17 cellular contexts compared by ENCODE assay signal in genomic region chr7:46558482-46559193, GRCh38.
DNase-seq lines count a peak whose midpoint lies in the region; ATAC-seq and TF ChIP-seq lines count a peak whose summit lies in the region.
"Had no signal": no experiment of that assay in that cellular context is flagged by ENCODE, and none has a peak within 500 bp of the region (broad histone marks: within the 10 kb centered on the region; RNA-seq: fewer than 3 reads in every experiment).

No MANE protein-coding gene starts in this region.

- H3K36me3 ChIP-seq in RWPE2 (ENCODE audit: low read depth) (no peaks in the 10 kb centered on the region), sigmoid colon (no peaks in the 10 kb centered on the region), thyroid gland (no peaks in the 10 kb centered on the region)

- TF ChIP-seq CTCF in RWPE2 (IDR thresholded peaks at IDR 0.05; ENCODE audit: poor library complexity, severe bottlenecking): no peak
- no peak for TF ChIP-seq CTCF in sigmoid colon (IDR thresholded peaks at IDR 0.05)
- TF ChIP-seq CTCF in GM10266 (IDR thresholded peaks at IDR 0.05; ENCODE audit: control insufficient read depth, insufficient read depth, low read depth, missing control alignments): no peak
- TF ChIP-seq CTCF in thyroid gland (IDR thresholded peaks at IDR 0.05): no peak

- H3K27me3 ChIP-seq in RWPE2 (ENCODE audit: insufficient read depth, poor library complexity, severe bottlenecking): no peaks in the 10 kb centered on the region
- no peaks in the 10 kb centered on the region for H3K27me3 ChIP-seq in sigmoid colon
- no peaks in the 10 kb centered on the region for H3K27me3 ChIP-seq in thyroid gland

- no peak overlapping the region for H3K4me3 ChIP-seq in RWPE2 (ENCODE audit: severe bottlenecking)
- no peak overlapping the region for H3K4me3 ChIP-seq in sigmoid colon
- no peak overlapping the region for H3K4me3 ChIP-seq in thyroid gland (replicated peaks in 1 of 3)
- H3K4me3 ChIP-seq: SK-N-MC had no signal

- WGBS in sigmoid colon, 2 donors: 81 to 83% methylated on average over 3 of the region's 3 CpGs
- WGBS in thyroid gland, 2 donors: 79 to 82% methylated on average over 3 of the region's 3 CpGs

- no peak overlapping the region for H3K27ac ChIP-seq in RWPE2 (ENCODE audit: poor library complexity, severe bottlenecking)
- peak overlapping the region; percentile 23 to 79 (median 79) for H3K27ac ChIP-seq in sigmoid colon
- no peak overlapping the region for H3K27ac ChIP-seq in thyroid gland
- H3K27ac ChIP-seq: HL-60, SK-N-MC had no signal

- TF ChIP-seq POLR2A in sigmoid colon (IDR thresholded peaks at IDR 0.05): no peak
- no peak for TF ChIP-seq POLR2A in thyroid gland (IDR thresholded peaks at IDR 0.05)

- no peak for TF ChIP-seq EP300 in sigmoid colon (IDR thresholded peaks at IDR 0.05)

- DNase-seq in ELR (ENCODE audit: low read depth): peak; percentile 61
- DNase-seq in RWPE2 (ENCODE audit: low spot score): no peak
- peak; percentile 32 for DNase-seq in fibroblast of gingiva (ENCODE audit: low read depth)
- no peak for DNase-seq in sigmoid colon
- no peak for DNase-seq in GM10266 (ENCODE audit: extremely low spot score)
- no peak for DNase-seq in retina
- no peak for DNase-seq in thyroid gland
- DNase-seq: activated CD4-positive, CD25-positive, alpha-beta regulatory T cell treated with anti-CD3 and anti-CD28 coated beads, Interleukin-2, amount 50 U/mL, for 72 hours; activated T-cell treated with anti-CD3 and anti-CD28 coated beads, Interleukin-2, amount 50 U/mL, for 4 hours; anterior cingulate cortex; CD8-positive, alpha-beta memory T cell; GOT3; MV-4-11; NCI-H446 treated with DMSO at 0.1 percent for 48 hours had no signal

- ATAC-seq in RWPE2 (ENCODE audit: low read depth) (peak; percentile 14; the same call in 1 of the 3 replicates), HG03432 (IDR thresholded peaks at IDR 0.05; ENCODE audit: unreplicated experiment) (no peak)
- ATAC-seq: activated T-cell treated with anti-CD3 and anti-CD28 coated beads, Interleukin-2, amount 50 U/mL, for 4 hours had no signal

- intact Hi-C loops in sigmoid colon (cut with DNase I) (loop anchor here (10.0 kb wide), 1 partner anchor 696 kb away; no protein-coding TSS in a partner anchor), thyroid gland (cut with DNase I) (no loop called here)

- H3K9me3 ChIP-seq in RWPE2 (ENCODE audit: severe bottlenecking): no peaks in the 10 kb centered on the region
- no peaks in the 10 kb centered on the region for H3K9me3 ChIP-seq in sigmoid colon
- no peaks in the 10 kb centered on the region for H3K9me3 ChIP-seq in thyroid gland

- H3K4me1 ChIP-seq in RWPE2 (ENCODE audit: insufficient read depth, poor library complexity, severe bottlenecking) (peaks cover 12% of the 10 kb centered on the region), sigmoid colon (peaks cover 0 to 39% (median 31%) of the 10 kb centered on the region in 4 donors), thyroid gland (peaks cover 4 to 9% of the 10 kb centered on the region in 2 donors)

Comparison
In these comparisons a context has a peak if more than half of its experiments do, and no peak if none do; other contexts are left out.
1. DNase-seq: peak in ELR (single experiment) and fibroblast of gingiva (single experiment); none in RWPE2 (single experiment), sigmoid colon (single experiment), GM10266 (single experiment), retina (single experiment) and thyroid gland (0 of 2).
2. H3K27ac ChIP-seq: peak in sigmoid colon (4 of 4); none in RWPE2 (single experiment) and thyroid gland (0 of 3).